In genomic region chr7:27739914-27740448, GRCh38 we compare ENCODE assay signal across 1 cellular context.
A peak's percentile ranks its signal among the peaks of the same experiment; 100 is the strongest.
TF ChIP-seq lines count a peak whose summit lies in the region.

TSS of gene TAX1BP1 (plus strand) at chr7:27740162. CDS start at chr7:27748525, 8,363 bp downstream.

TF ChIP-seq in HEK293, 187 proteins besides CTCF, POLR2A, EP300 and RAD21 (continued from another document and continues in another):
- TF ChIP-seq ZNF155 (tag by site-specific recombination; IDR thresholded peaks at IDR 0.05): no peak
- no peak for TF ChIP-seq ZFP3 (tag by site-specific recombination; IDR thresholded peaks at IDR 0.05; ENCODE audit: low read depth)
- TF ChIP-seq ZNF629 (tag by site-specific recombination; IDR thresholded peaks at IDR 0.05): peak; percentile 87
- no peak for TF ChIP-seq ZNF202 (tag by site-specific recombination; IDR thresholded peaks at IDR 0.05; ENCODE audit: borderline replicate concordance)
- TF ChIP-seq ZNF664 (tag by site-specific recombination; IDR thresholded peaks at IDR 0.05): no peak
- TF ChIP-seq HOXD13 (CRISPR knock-in tag; IDR thresholded peaks at IDR 0.05; ENCODE audit: borderline replicate concordance): no peak
- TF ChIP-seq ZNF518A (tag by site-specific recombination; conservative IDR thresholded peaks at IDR 0.05; ENCODE audit: low read depth): peak; percentile 42; the same call in 1 of the 2 replicates
- peak; percentile 40; the same call in 1 of the 2 replicates for TF ChIP-seq YY1 (tag by site-specific recombination; IDR thresholded peaks at IDR 0.05)
- TF ChIP-seq ZNF274 (IDR thresholded peaks at IDR 0.05; ENCODE audit: low read length): no peak
- no peak for TF ChIP-seq ZNF274 (tag by site-specific recombination; IDR thresholded peaks at IDR 0.05; ENCODE audit: borderline replicate concordance)
- TF ChIP-seq ZNF366 (tag by site-specific recombination; conservative IDR thresholded peaks at IDR 0.05): 0 out of 2 replicates have a peak, but pooled peaks have one; percentile 12
- no peak for TF ChIP-seq PRDM6 (tag by site-specific recombination; IDR thresholded peaks at IDR 0.05)
- TF ChIP-seq HIC1 (tag by site-specific recombination; IDR thresholded peaks at IDR 0.05): no peak
- no peak for TF ChIP-seq ZNF585B (tag by site-specific recombination; IDR thresholded peaks at IDR 0.05)
- no peak for TF ChIP-seq ZNF558 (tag by site-specific recombination; IDR thresholded peaks at IDR 0.05)
- peak; percentile 92 for TF ChIP-seq GLIS2 (tag by site-specific recombination; IDR thresholded peaks at IDR 0.05)
- peak; percentile 55; the same call in 1 of the 2 replicates for TF ChIP-seq ZNF610 (tag by site-specific recombination; IDR thresholded peaks at IDR 0.05; ENCODE audit: borderline replicate concordance)
- no peak for TF ChIP-seq ZNF747 (tag by site-specific recombination; IDR thresholded peaks at IDR 0.05)
- TF ChIP-seq EGR2 (tag by site-specific recombination; IDR thresholded peaks at IDR 0.05; ENCODE audit: low read depth): peak; percentile 61; the same call in 1 of the 2 replicates
- TF ChIP-seq HOXC10 (CRISPR knock-in tag; IDR thresholded peaks at IDR 0.05): no peak
- TF ChIP-seq MEIS1 (CRISPR knock-in tag; IDR thresholded peaks at IDR 0.05; ENCODE audit: borderline replicate concordance): no peak
- TF ChIP-seq ZBTB21 (tag by site-specific recombination; IDR thresholded peaks at IDR 0.05): peak; percentile 68
- no peak for TF ChIP-seq ZNF175 (tag by site-specific recombination; IDR thresholded peaks at IDR 0.05)
- no peak for TF ChIP-seq RBAK (tag by site-specific recombination; IDR thresholded peaks at IDR 0.05)
- peak; percentile 30; the same call in 1 of the 2 replicates for TF ChIP-seq KLF1 (tag by site-specific recombination; IDR thresholded peaks at IDR 0.05)
- peak; percentile 28; the same call in 1 of the 2 replicates for TF ChIP-seq ZFHX2 (tag by site-specific recombination; conservative IDR thresholded peaks at IDR 0.05)
- TF ChIP-seq ZNF157 (tag by site-specific recombination; IDR thresholded peaks at IDR 0.05): no peak
- TF ChIP-seq ZFP41 (tag by site-specific recombination; IDR thresholded peaks at IDR 0.05; ENCODE audit: borderline replicate concordance): no peak
- no peak for TF ChIP-seq ZNF169 (tag by site-specific recombination; IDR thresholded peaks at IDR 0.05)
- no peak for TF ChIP-seq ZNF449 (tag by site-specific recombination; IDR thresholded peaks at IDR 0.05)
- peak; percentile 91 for TF ChIP-seq SP2 (tag by site-specific recombination; IDR thresholded peaks at IDR 0.05)
- no peak for TF ChIP-seq ZNF26 (tag by site-specific recombination; IDR thresholded peaks at IDR 0.05)
- TF ChIP-seq ZSCAN23 (tag by site-specific recombination; IDR thresholded peaks at IDR 0.05): no peak
- TF ChIP-seq ZNF473 (tag by site-specific recombination; IDR thresholded peaks at IDR 0.05): no peak
- TF ChIP-seq ZNF391 (tag by site-specific recombination; IDR thresholded peaks at IDR 0.05; ENCODE audit: borderline replicate concordance, low read depth): no peak; the same call in 1 of the 2 replicates
- TF ChIP-seq TRIM28 (IDR thresholded peaks at IDR 0.05; ENCODE audit: borderline replicate concordance, low read length): no peak
- no peak for TF ChIP-seq ZNF18 (tag by site-specific recombination; IDR thresholded peaks at IDR 0.05)
- TF ChIP-seq ZNF138 (tag by site-specific recombination; IDR thresholded peaks at IDR 0.05; ENCODE audit: borderline replicate concordance): no peak
- peak; percentile 54 for TF ChIP-seq KLF10 (tag by site-specific recombination; IDR thresholded peaks at IDR 0.05)
- no peak for TF ChIP-seq ZNF785 (tag by site-specific recombination; IDR thresholded peaks at IDR 0.05)
- TF ChIP-seq GLI2 (tag by site-specific recombination; IDR thresholded peaks at IDR 0.05; ENCODE audit: borderline replicate concordance, low read depth): no peak
- no peak for TF ChIP-seq ZNF148 (tag by site-specific recombination; IDR thresholded peaks at IDR 0.05; ENCODE audit: borderline replicate concordance)
- no peak for TF ChIP-seq ZNF837 (tag by site-specific recombination; IDR thresholded peaks at IDR 0.05)
- no peak for TF ChIP-seq ZNF624 (tag by site-specific recombination; IDR thresholded peaks at IDR 0.05)
- peak; percentile 42; the same call in 1 of the 2 replicates for TF ChIP-seq YY2 (tag by site-specific recombination; IDR thresholded peaks at IDR 0.05)
- TF ChIP-seq ZNF701 (tag by site-specific recombination; IDR thresholded peaks at IDR 0.05): no peak
- TF ChIP-seq SCRT2 (tag by site-specific recombination; IDR thresholded peaks at IDR 0.05): no peak
- TF ChIP-seq ZNF658 (tag by site-specific recombination; IDR thresholded peaks at IDR 0.05): no peak
- no peak for TF ChIP-seq ZNF48 (tag by site-specific recombination; IDR thresholded peaks at IDR 0.05)
- no peak for TF ChIP-seq ZNF600 (tag by site-specific recombination; IDR thresholded peaks at IDR 0.05)
